In genomic region chr14:100681111-100681510, GRCh38 we compare ENCODE assay signal across 29 cellular contexts. TPM values are rescaled to one million over a fixed set of nuclear protein-coding genes. Genes with fewer than 3 reads are reported as not detected.
DNase-seq lines count a peak whose midpoint lies in the region; ATAC-seq and TF ChIP-seq lines count a peak whose summit lies in the region.
"Had no signal": no experiment of that assay in that cellular context is flagged by ENCODE, and none has a peak within 500 bp of the region (broad histone marks: within the 10 kb centered on the region; RNA-seq: fewer than 3 reads in every experiment).

No MANE protein-coding gene starts in this region.

- H3K4me1 Mint-ChIP-seq in activated naive CD8-positive, alpha-beta T cell treated with anti-CD3 and anti-CD28 coated beads, Interleukin-2, amount 50 U/mL, for 24 hours, result no peaks in the 10 kb centered on the region
- H3K4me1 Mint-ChIP-seq: stimulated activated naive CD8-positive, alpha-beta T cell treated with anti-CD3 and anti-CD28 coated beads, Interleukin-15, amount 100 ng/mL, for 72 hours had no signal

- H3K23ac ChIP-seq in trophoblast cell (ENCODE audit: low read length), result no peak overlapping the region

- no peaks in the 10 kb centered on the region for H3K36me3 Mint-ChIP-seq in activated naive CD8-positive, alpha-beta T cell treated with anti-CD3 and anti-CD28 coated beads, Interleukin-2, amount 50 U/mL, for 24 hours (ENCODE audit: low read depth)
- H3K36me3 Mint-ChIP-seq: activated naive CD4-positive, alpha-beta T cell treated with anti-CD3 and anti-CD28 coated beads, Interleukin-2, amount 50 U/mL, for 72 hours; WTC11 had no signal

- no peak overlapping the region for H3K9ac ChIP-seq in trophoblast cell (ENCODE audit: low read length)

- H3K9me3 Mint-ChIP-seq in activated naive CD8-positive, alpha-beta T cell treated with anti-CD3 and anti-CD28 coated beads, Interleukin-2, amount 50 U/mL, for 24 hours, result no peaks in the 10 kb centered on the region
- H3K9me3 Mint-ChIP-seq: activated naive CD4-positive, alpha-beta T cell treated with anti-CD3 and anti-CD28 coated beads, Interleukin-2, amount 50 U/mL, for 72 hours; activated T-helper 2 cell treated with anti-CD3 and anti-CD28 coated beads, Interferon-gamma antibody, Interleukin-2, Interleukin-4, amounts not matched to agents 10 μg/mL and 5 μg/mL and 100 μg/mL, durations not matched to agents 14 hours and 24 hours and 36 hours; stimulated activated naive CD8-positive, alpha-beta T cell treated with anti-CD3 and anti-CD28 coated beads, Interleukin-15, amount 100 ng/mL, for 72 hours had no signal

- no peak overlapping the region for H3K4ac ChIP-seq in trophoblast cell (ENCODE audit: low read depth, low read length)

- H3K4me3 Mint-ChIP-seq in activated naive CD8-positive, alpha-beta T cell treated with anti-CD3 and anti-CD28 coated beads, Interleukin-2, amount 50 U/mL, for 24 hours, result no peak overlapping the region
- H3K4me3 Mint-ChIP-seq: stimulated activated naive CD8-positive, alpha-beta T cell treated with anti-CD3 and anti-CD28 coated beads, Interleukin-15, amount 100 ng/mL, for 72 hours; WTC11 had no signal

- peaks cover 62% of the 10 kb centered on the region for H3K27me3 ChIP-seq in left ventricle myocardium inferior (ENCODE audit: low read depth)
- no peaks in the 10 kb centered on the region for H3K27me3 ChIP-seq in right lobe of liver
- H3K27me3 ChIP-seq in trophoblast cell (ENCODE audit: insufficient read depth, low read length), result no peaks in the 10 kb centered on the region

- no peak overlapping the region for H2AK5ac ChIP-seq in trophoblast cell (ENCODE audit: low read length)

- no peak overlapping the region for H3K18ac ChIP-seq in trophoblast cell (ENCODE audit: low read length)

- H3K9me3 ChIP-seq in left ventricle myocardium inferior (replicated peaks), result no peaks in the 10 kb centered on the region
- H3K9me3 ChIP-seq in right lobe of liver, result no peaks in the 10 kb centered on the region
- peaks cover 4% of the 10 kb centered on the region for H3K9me3 ChIP-seq in trophoblast cell (ENCODE audit: insufficient read depth, low read depth, low read length)
- H3K9me3 ChIP-seq: tibial artery had no signal

- H3K79me2 ChIP-seq in trophoblast cell (ENCODE audit: control insufficient read depth, insufficient read depth, low read length, poor library complexity), result no peaks in the 10 kb centered on the region

- H4K91ac ChIP-seq in trophoblast cell (ENCODE audit: low read depth, low read length), result peak overlapping the region; percentile 17

- no peak for TF ChIP-seq POLR2A in right lobe of liver (IDR thresholded peaks at IDR 0.05)

- peak overlapping the region; percentile 41 for H2BK12ac ChIP-seq in trophoblast cell (ENCODE audit: low read length)

- H4K8ac ChIP-seq in trophoblast cell (ENCODE audit: low read depth, low read length), result no peak overlapping the region

- 71% methylated on average over 5 of the region's 13 CpGs for WGBS in right lobe of liver (ENCODE audit: insufficient coverage, low coverage, low lambda C conversion rate, missing lambda C conversion rate)
- no CpG with 5 or more reads among the region's 13 CpGs for WGBS in trophoblast cell (ENCODE audit: extremely low coverage, insufficient coverage, insufficient read length)

- intact Hi-C loops in left ventricle myocardium inferior (cut with micrococcal nuclease), result no loop called here
- intact Hi-C loops in left cardiac atrium (cut with DNase I), result no loop called here
- intact Hi-C loops in right lobe of liver (cut with DNase I), result no loop called here

- no peak overlapping the region for H3K27ac Mint-ChIP-seq in activated naive CD8-positive, alpha-beta T cell treated with anti-CD3 and anti-CD28 coated beads, Interleukin-2, amount 50 U/mL, for 24 hours
- H3K27ac Mint-ChIP-seq: activated naive CD4-positive, alpha-beta T cell treated with anti-CD3 and anti-CD28 coated beads, Interleukin-2, amount 50 U/mL, for 72 hours; activated T-helper 2 cell treated with anti-CD3 and anti-CD28 coated beads, Interferon-gamma antibody, Interleukin-2, Interleukin-4, amounts not matched to agents 10 μg/mL and 5 μg/mL and 100 μg/mL, durations not matched to agents 14 hours and 24 hours and 36 hours; WTC11 had no signal

- ATAC-seq in left cardiac atrium (no peak), right lobe of liver (no peak), GM21367 (IDR thresholded peaks at IDR 0.05; ENCODE audit: unreplicated experiment) (no peak)
- ATAC-seq in activated naive CD8-positive, alpha-beta T cell treated with anti-CD3 and anti-CD28 coated beads, Interleukin-2, amount 50 U/mL, for 24 hours, result no peak
- ATAC-seq: activated naive CD4-positive, alpha-beta T cell treated with anti-CD3 and anti-CD28 coated beads, Interleukin-2, amount 50 U/mL, for 72 hours; stimulated activated naive CD8-positive, alpha-beta T cell treated with anti-CD3 and anti-CD28 coated beads, Interleukin-15, amount 100 ng/mL, for 72 hours; WTC11 had no signal

- no peak for TF ChIP-seq CTCF in left ventricle myocardium inferior (IDR thresholded peaks at IDR 0.05; ENCODE audit: borderline replicate concordance)
- TF ChIP-seq CTCF in right lobe of liver (IDR thresholded peaks at IDR 0.05), result no peak

- H2BK120ac ChIP-seq in trophoblast cell (ENCODE audit: insufficient read depth, low read length, poor library complexity), result no peak overlapping the region

- H3K79me1 ChIP-seq in trophoblast cell (ENCODE audit: low read length), result peaks cover 5% of the 10 kb centered on the region

- no peaks in the 10 kb centered on the region for H3K27me3 Mint-ChIP-seq in activated naive CD8-positive, alpha-beta T cell treated with anti-CD3 and anti-CD28 coated beads, Interleukin-2, amount 50 U/mL, for 24 hours

- DNase-seq in left ventricle myocardium inferior (no peak), left cardiac atrium (no peak), right lobe of liver (no peak), trophoblast cell (no peak), HK-2 (ENCODE audit: unreplicated experiment) (no peak), DMS79 (lab: John Stamatoyannopoulos, UW) (no peak)
- no peak for DNase-seq in activated naive CD8-positive, alpha-beta T cell treated with anti-CD3 and anti-CD28 coated beads, Interleukin-2, amount 50 U/mL, for 24 hours
- DNase-seq: activated CD4-positive, alpha-beta T cell treated with anti-CD3 and anti-CD28 coated beads, Interleukin-2, amount 50 U/mL, for 4 hours; activated CD8-positive, alpha-beta memory T cell treated with anti-CD3 and anti-CD28 coated beads, Interleukin-2, amount 50 U/mL, for 4 hours; DMS53; dorsolateral prefrontal cortex; GDM1; mammary epithelial cell; NCI-H1105 treated with DMSO at 0.1 percent for 48 hours; NCI-H2081 treated with DMSO at 0.1 percent for 48 hours; NCI-H446; stimulated activated naive CD8-positive, alpha-beta T cell treated with anti-CD3 and anti-CD28 coated beads, Interleukin-15, amount 100 ng/mL, for 72 hours; SW 1271; tibial artery had no signal

- H3K36me3 ChIP-seq in left ventricle myocardium inferior (no peaks in the 10 kb centered on the region), right lobe of liver (no peaks in the 10 kb centered on the region), trophoblast cell (ENCODE audit: control insufficient read depth in 1 of 2, insufficient read depth in 2 of 2, low read length in 2 of 2) (no peaks in the 10 kb centered on the region)
- H3K36me3 ChIP-seq: tibial artery had no signal

- H3K14ac ChIP-seq in trophoblast cell (ENCODE audit: low read length), result no peak overlapping the region

- H4K12ac ChIP-seq in trophoblast cell (ENCODE audit: low read depth, low read length), result no peak overlapping the region

- no peak overlapping the region for H3K4me2 ChIP-seq in trophoblast cell (ENCODE audit: low read length)

- H3K4me1 ChIP-seq in left ventricle myocardium inferior, result peaks cover 47% of the 10 kb centered on the region
- peaks cover 0 to 7% (median 0%) of the 10 kb centered on the region in 4 donors for H3K4me1 ChIP-seq in right lobe of liver
- peaks cover 17 to 22% of the 10 kb centered on the region in 2 experiments for H3K4me1 ChIP-seq in trophoblast cell (ENCODE audit: control insufficient read depth in 1 of 2, insufficient read depth in 2 of 2, low read length in 2 of 2)

- H2AFZ ChIP-seq in trophoblast cell (ENCODE audit: insufficient read depth, low read length, poor library complexity), result no peak overlapping the region

- no peak overlapping the region for H2BK5ac ChIP-seq in trophoblast cell (ENCODE audit: low read depth, low read length, poor library complexity)

- no peak overlapping the region for H3K4me3 ChIP-seq in left ventricle myocardium inferior
- H3K4me3 ChIP-seq in right lobe of liver, result no peak overlapping the region
- no peak overlapping the region for H3K4me3 ChIP-seq in trophoblast cell (ENCODE audit: low read depth, low read length)
- H3K4me3 ChIP-seq: dorsolateral prefrontal cortex, tibial artery had no signal

- peak overlapping the region; percentile 81 for H3K27ac ChIP-seq in left ventricle myocardium inferior (replicated peaks)
- peak overlapping the region; percentile 57 to 67 (median 58) for H3K27ac ChIP-seq in right lobe of liver
- no peak overlapping the region for H3K27ac ChIP-seq in trophoblast cell (ENCODE audit: low read depth, low read length)
- H3K27ac ChIP-seq: dorsolateral prefrontal cortex, tibial artery had no signal

RNA-seq across cellular contexts. Expression of gene DLK1, which starts 45.6 kb away (rescaled TPM):
- total RNA-seq in left ventricle myocardium inferior (2.8 TPM), left cardiac atrium (1 to 10 TPM in 1 of 2 donors, not detected in 1; 3.3 TPM), right lobe of liver (10 to 100 TPM in 1 of 6 experiments, 1 to 10 TPM in 2, not detected in 3; 1.7 to 13.4 (median 3.8) TPM)
- polyA plus RNA-seq in trophoblast cell (2013), result 2.7 and 4.0 TPM in 2 replicates
- total RNA-seq: activated naive CD4-positive, alpha-beta T cell treated with anti-CD3 and anti-CD28 coated beads, Interleukin-2, amount 50 U/mL, for 72 hours; activated T-helper 2 cell treated with anti-CD3 and anti-CD28 coated beads, Interferon-gamma antibody, Interleukin-2, Interleukin-4, amounts not matched to agents 10 μg/mL and 5 μg/mL and 100 μg/mL, durations not matched to agents 14 hours and 24 hours and 36 hours; H4; kidney epithelial cell; mammary epithelial cell; myocyte; OCI-LY7; omental fat pad; right cardiac atrium had no signal
- polyA plus RNA-seq: mammary epithelial cell had no signal
